In the genomic region with DNA sequence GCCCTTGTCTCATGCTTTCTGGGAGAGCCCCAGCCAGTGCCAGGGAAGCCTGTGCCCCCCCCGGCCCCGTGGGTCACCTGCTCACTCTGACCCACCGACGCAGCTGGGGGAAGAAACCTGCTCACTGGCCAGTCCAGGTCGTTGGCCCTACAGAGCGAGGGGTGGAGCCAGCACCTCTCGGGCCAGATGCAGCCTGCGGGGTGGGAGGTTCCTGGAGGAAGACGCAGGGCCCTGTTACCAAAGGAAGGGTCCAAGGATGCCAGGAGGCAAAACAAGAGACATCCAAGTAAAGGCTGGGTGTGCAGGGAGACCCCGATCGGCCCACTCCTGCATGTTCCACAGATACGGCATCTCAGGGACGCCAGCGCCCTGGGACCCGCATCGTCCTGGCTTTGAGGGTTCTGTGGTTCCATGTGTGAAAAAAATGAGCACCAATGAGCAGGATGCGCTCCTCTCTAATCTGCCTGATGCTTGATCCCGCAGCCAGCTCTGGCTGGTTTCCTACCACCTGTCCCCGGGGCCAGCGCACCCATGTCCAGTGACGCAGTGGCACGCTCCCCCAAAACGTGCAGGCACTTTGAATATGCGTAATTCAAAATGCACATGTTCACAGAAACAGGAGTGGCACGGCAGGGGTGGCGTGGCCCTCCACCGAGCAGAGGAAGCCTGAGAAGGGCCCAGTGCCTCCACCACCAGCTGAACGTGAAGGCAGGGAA, we compare ENCODE assay signal across 16 cellular contexts.
"Had no signal": no experiment of that assay in that cellular context is flagged by ENCODE, and none has a peak within 500 bp of the region (broad histone marks: within the 10 kb centered on the region; RNA-seq: fewer than 3 reads in every experiment).

No MANE protein-coding gene starts in this region.

- H3K4me1 ChIP-seq: foreskin keratinocyte, upper lobe of left lung had no signal

- H3K4me3 ChIP-seq: skin epidermis, upper lobe of left lung had no signal

- ATAC-seq: foreskin keratinocyte, left colon had no signal

- H3K36me3 ChIP-seq: upper lobe of left lung had no signal

- H3K27ac ChIP-seq: epithelial cell of prostate, foreskin keratinocyte, skin epidermis, upper lobe of left lung had no signal

- DNase-seq: activated CD4-positive, alpha-beta T cell treated with anti-CD3 and anti-CD28 coated beads for 1 hour; activated CD4-positive, alpha-beta T cell treated with anti-CD3 and anti-CD28 coated beads, Interleukin-2, amount 50 U/mL, for 48 hours; activated naive CD4-positive, alpha-beta T cell; activated naive CD8-positive, alpha-beta T cell treated with anti-CD3 and anti-CD28 coated beads for 36 hours; activated T-cell treated with anti-CD3 and anti-CD28 coated beads for 4 hours; amniotic stem cell; foreskin keratinocyte; hippocampal formation; left colon; nucleus accumbens; stimulated activated CD4-positive, alpha-beta T cell treated with anti-CD3 and anti-CD28 coated beads, Interleukin-15, amount 100 ng/mL, for 24 hours; stimulated activated CD4-positive, alpha-beta T cell treated with anti-CD3 and anti-CD28 coated beads, Interleukin-2, amount 100 ng/mL, for 48 hours; T1000 had no signal
